1 cellular context compared by ENCODE assay signal in the genomic region with DNA sequence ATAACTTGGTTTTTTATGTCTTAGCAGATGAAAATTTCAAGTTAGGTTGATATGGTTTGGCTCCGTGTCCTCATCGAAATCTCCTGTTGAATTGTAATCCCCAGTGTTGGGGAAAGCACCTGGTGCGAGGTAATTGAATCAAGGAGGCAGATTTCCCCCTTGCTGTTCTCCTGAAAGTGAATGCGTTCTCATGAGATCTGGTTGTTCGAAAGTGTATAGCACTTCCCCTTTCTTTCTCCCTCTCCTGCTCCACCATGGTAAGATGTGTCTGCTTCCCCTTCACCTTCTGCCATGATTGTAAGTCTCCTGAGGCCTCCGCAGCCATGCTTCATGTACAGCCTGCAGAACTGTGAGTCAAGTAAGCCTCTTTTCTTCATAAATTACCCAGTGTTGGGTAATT.
TF ChIP-seq lines count a peak whose summit lies in the region.

No MANE protein-coding gene starts in this region.

TF ChIP-seq in GM23338, 12 proteins besides CTCF, POLR2A, EP300 and RAD21 (continued from another document):
- TF ChIP-seq, protein P1, sequence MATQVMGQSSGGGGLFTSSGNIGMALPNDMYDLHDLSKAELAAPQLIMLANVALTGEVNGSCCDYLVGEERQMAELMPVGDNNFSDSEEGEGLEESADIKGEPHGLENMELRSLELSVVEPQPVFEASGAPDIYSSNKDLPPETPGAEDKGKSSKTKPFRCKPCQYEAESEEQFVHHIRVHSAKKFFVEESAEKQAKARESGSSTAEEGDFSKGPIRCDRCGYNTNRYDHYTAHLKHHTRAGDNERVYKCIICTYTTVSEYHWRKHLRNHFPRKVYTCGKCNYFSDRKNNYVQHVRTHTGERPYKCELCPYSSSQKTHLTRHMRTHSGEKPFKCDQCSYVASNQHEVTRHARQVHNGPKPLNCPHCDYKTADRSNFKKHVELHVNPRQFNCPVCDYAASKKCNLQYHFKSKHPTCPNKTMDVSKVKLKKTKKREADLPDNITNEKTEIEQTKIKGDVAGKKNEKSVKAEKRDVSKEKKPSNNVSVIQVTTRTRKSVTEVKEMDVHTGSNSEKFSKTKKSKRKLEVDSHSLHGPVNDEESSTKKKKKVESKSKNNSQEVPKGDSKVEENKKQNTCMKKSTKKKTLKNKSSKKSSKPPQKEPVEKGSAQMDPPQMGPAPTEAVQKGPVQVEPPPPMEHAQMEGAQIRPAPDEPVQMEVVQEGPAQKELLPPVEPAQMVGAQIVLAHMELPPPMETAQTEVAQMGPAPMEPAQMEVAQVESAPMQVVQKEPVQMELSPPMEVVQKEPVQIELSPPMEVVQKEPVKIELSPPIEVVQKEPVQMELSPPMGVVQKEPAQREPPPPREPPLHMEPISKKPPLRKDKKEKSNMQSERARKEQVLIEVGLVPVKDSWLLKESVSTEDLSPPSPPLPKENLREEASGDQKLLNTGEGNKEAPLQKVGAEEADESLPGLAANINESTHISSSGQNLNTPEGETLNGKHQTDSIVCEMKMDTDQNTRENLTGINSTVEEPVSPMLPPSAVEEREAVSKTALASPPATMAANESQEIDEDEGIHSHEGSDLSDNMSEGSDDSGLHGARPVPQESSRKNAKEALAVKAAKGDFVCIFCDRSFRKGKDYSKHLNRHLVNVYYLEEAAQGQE (IDR thresholded peaks at IDR 0.05; ENCODE audit: unreplicated experiment) = no peak
- TF ChIP-seq EZH2phosphoT487 (IDR thresholded peaks at IDR 0.05; ENCODE audit: unreplicated experiment) (no peak), CREB1 (CRISPR knock-in tag; IDR thresholded peaks at IDR 0.05; ENCODE audit: low read depth) (no peak), JUNB (IDR thresholded peaks at IDR 0.05; ENCODE audit: unreplicated experiment) (no peak), NANOG (IDR thresholded peaks at IDR 0.05; ENCODE audit: borderline replicate concordance) (no peak)
- TF ChIP-seq, protein P2, sequence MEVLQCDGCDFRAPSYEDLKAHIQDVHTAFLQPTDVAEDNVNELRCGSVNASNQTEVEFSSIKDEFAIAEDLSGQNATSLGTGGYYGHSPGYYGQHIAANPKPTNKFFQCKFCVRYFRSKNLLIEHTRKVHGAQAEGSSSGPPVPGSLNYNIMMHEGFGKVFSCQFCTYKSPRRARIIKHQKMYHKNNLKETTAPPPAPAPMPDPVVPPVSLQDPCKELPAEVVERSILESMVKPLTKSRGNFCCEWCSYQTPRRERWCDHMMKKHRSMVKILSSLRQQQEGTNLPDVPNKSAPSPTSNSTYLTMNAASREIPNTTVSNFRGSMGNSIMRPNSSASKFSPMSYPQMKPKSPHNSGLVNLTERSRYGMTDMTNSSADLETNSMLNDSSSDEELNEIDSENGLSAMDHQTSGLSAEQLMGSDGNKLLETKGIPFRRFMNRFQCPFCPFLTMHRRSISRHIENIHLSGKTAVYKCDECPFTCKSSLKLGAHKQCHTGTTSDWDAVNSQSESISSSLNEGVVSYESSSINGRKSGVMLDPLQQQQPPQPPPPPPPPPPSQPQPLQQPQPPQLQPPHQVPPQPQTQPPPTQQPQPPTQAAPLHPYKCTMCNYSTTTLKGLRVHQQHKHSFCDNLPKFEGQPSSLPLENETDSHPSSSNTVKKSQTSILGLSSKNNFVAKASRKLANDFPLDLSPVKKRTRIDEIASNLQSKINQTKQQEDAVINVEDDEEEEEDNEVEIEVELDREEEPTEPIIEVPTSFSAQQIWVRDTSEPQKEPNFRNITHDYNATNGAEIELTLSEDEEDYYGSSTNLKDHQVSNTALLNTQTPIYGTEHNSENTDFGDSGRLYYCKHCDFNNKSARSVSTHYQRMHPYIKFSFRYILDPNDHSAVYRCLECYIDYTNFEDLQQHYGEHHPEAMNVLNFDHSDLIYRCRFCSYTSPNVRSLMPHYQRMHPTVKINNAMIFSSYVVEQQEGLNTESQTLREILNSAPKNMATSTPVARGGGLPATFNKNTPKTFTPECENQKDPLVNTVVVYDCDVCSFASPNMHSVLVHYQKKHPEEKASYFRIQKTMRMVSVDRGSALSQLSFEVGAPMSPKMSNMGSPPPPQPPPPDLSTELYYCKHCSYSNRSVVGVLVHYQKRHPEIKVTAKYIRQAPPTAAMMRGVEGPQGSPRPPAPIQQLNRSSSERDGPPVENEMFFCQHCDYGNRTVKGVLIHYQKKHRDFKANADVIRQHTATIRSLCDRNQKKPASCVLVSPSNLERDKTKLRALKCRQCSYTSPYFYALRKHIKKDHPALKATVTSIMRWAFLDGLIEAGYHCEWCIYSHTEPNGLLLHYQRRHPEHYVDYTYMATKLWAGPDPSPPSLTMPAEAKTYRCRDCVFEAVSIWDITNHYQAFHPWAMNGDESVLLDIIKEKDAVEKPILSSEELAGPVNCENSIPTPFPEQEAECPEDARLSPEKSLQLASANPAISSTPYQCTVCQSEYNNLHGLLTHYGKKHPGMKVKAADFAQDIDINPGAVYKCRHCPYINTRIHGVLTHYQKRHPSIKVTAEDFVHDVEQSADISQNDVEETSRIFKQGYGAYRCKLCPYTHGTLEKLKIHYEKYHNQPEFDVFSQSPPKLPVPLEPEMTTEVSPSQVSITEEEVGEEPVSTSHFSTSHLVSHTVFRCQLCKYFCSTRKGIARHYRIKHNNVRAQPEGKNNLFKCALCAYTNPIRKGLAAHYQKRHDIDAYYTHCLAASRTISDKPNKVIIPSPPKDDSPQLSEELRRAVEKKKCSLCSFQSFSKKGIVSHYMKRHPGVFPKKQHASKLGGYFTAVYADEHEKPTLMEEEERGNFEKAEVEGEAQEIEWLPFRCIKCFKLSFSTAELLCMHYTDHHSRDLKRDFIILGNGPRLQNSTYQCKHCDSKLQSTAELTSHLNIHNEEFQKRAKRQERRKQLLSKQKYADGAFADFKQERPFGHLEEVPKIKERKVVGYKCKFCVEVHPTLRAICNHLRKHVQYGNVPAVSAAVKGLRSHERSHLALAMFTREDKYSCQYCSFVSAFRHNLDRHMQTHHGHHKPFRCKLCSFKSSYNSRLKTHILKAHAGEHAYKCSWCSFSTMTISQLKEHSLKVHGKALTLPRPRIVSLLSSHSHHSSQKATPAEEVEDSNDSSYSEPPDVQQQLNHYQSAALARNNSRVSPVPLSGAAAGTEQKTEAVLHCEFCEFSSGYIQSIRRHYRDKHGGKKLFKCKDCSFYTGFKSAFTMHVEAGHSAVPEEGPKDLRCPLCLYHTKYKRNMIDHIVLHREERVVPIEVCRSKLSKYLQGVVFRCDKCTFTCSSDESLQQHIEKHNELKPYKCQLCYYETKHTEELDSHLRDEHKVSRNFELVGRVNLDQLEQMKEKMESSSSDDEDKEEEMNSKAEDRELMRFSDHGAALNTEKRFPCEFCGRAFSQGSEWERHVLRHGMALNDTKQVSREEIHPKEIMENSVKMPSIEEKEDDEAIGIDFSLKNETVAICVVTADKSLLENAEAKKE (CRISPR knock-in tag; IDR thresholded peaks at IDR 0.05) = no peak
- TF ChIP-seq, protein P3, sequence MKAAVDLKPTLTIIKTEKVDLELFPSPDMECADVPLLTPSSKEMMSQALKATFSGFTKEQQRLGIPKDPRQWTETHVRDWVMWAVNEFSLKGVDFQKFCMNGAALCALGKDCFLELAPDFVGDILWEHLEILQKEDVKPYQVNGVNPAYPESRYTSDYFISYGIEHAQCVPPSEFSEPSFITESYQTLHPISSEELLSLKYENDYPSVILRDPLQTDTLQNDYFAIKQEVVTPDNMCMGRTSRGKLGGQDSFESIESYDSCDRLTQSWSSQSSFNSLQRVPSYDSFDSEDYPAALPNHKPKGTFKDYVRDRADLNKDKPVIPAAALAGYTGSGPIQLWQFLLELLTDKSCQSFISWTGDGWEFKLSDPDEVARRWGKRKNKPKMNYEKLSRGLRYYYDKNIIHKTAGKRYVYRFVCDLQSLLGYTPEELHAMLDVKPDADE (IDR thresholded peaks at IDR 0.05) = no peak
